22 cellular contexts compared by ENCODE assay signal in the genomic region with DNA sequence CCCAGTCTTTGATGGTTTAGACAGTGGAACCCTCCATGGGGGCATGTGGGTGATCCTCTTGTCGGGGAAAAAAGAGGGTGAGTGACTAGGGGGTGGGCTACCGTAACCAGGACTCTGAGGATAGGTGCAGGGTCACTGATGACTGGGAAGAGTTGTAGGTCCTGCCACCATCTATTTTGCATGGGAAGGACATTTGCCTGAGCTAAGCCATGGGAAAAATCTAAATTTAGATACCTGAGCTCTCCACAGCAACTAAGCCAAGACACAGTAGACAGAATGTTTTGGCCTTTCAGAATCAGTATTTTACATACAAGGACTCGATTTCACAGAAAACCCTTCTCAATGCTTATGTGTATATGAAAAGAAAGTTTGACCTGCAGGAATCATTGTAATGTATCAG.
"Had no signal": no experiment of that assay in that cellular context is flagged by ENCODE, and none has a peak within 500 bp of the region (broad histone marks: within the 10 kb centered on the region; RNA-seq: fewer than 3 reads in every experiment).

No MANE protein-coding gene starts in this region.

- H3K27ac Mint-ChIP-seq: activated naive CD4-positive, alpha-beta T cell treated with anti-CD3 and anti-CD28 coated beads, Interleukin-2, amount 50 U/mL, for 72 hours; activated T-helper 17 cell treated with anti-CD3 and anti-CD28 coated beads, Interleukin-2, amount 50 U/mL, for 72 hours; endodermal cell; memory B cell; nephron progenitor cell had no signal

- H3K36me3 Mint-ChIP-seq: memory B cell had no signal

- H3K9me3 ChIP-seq: colonic mucosa, pancreas, tibial artery had no signal

- H3K4me1 ChIP-seq: colonic mucosa, pancreas had no signal

- ATAC-seq: activated naive CD4-positive, alpha-beta T cell treated with anti-CD3 and anti-CD28 coated beads, Interleukin-2, amount 50 U/mL, for 72 hours; activated T-helper 17 cell treated with anti-CD3 and anti-CD28 coated beads, Interleukin-2, amount 50 U/mL, for 72 hours; pancreas; sciatic nerve had no signal

- H3K4me2 ChIP-seq: smooth muscle cell had no signal

- H3K4me1 Mint-ChIP-seq: activated T-helper 17 cell treated with anti-CD3 and anti-CD28 coated beads, Interleukin-2, amount 50 U/mL, for 72 hours; central memory CD8-positive, alpha-beta T cell; memory B cell had no signal

- H3K9me3 Mint-ChIP-seq: activated T-helper 17 cell treated with anti-CD3 and anti-CD28 coated beads, Interleukin-2, amount 50 U/mL, for 72 hours; endodermal cell had no signal

- H3K4me3 Mint-ChIP-seq: activated T-helper 17 cell treated with anti-CD3 and anti-CD28 coated beads, Interleukin-2, amount 50 U/mL, for 72 hours; central memory CD8-positive, alpha-beta T cell; endodermal cell; memory B cell; nephron progenitor cell had no signal

- H3K4me3 ChIP-seq: colonic mucosa, pancreas, smooth muscle cell, tibial artery had no signal

- H3K36me3 ChIP-seq: brain microvascular endothelial cell, colonic mucosa, pancreas, tibial artery had no signal

- DNase-seq: activated T-cell treated with anti-CD3 and anti-CD28 coated beads, Interleukin-2, amount 50 U/mL, for 1 hour; aorta; brain microvascular endothelial cell; colonic mucosa; endodermal cell; hippocampal formation; kidney glomerular epithelial cell; nephron progenitor cell; pancreas; stimulated activated CD4-positive, alpha-beta T cell treated with anti-CD3 and anti-CD28 coated beads, Interleukin-15, amount 100 ng/mL, for 24 hours; stimulated activated CD4-positive, alpha-beta T cell treated with anti-CD3 and anti-CD28 coated beads, Interleukin-2, amount 100 ng/mL, for 48 hours; stimulated activated CD8-positive, alpha-beta memory T cell treated with anti-CD3 and anti-CD28 coated beads, Interleukin-4, amount 100 ng/mL, for 48 hours; stimulated activated naive CD4-positive, alpha-beta T cell; T-helper 1 cell; tibial artery had no signal

- H3K27me3 Mint-ChIP-seq: central memory CD8-positive, alpha-beta T cell; memory B cell had no signal

- H3K27me3 ChIP-seq: brain microvascular endothelial cell, colonic mucosa, pancreas, tibial artery had no signal

- H3K27ac ChIP-seq: brain microvascular endothelial cell, colonic mucosa, epithelial cell of prostate, pancreas, tibial artery had no signal
